In the genomic region with DNA sequence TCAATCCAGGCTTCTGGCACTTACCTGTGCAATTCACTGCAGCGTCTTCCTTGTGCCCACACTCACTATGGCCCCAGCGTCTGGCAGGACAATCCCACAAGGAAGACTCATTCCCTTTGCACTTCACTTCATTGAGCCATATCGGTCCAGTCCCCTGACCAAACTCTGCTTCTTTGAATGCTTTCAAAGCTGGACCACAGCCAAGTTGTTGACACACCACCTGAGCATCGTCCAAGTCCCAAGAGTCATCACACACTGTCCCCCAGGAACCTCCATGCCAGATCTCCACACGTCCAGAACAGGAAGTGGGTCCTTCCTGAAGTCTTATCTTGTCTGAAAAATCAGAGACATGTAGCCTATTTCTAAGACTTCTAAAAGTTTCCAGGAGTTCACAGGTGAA, we compare ENCODE assay signal across 27 cellular contexts. TPM values are rescaled to one million over a fixed set of nuclear protein-coding genes. Genes with fewer than 3 reads are reported as not detected.
"Had no signal": no experiment of that assay in that cellular context is flagged by ENCODE, and none has a peak within 500 bp of the region (broad histone marks: within the 10 kb centered on the region; RNA-seq: fewer than 3 reads in every experiment).

No MANE protein-coding gene starts in this region.

- H3K36me3 ChIP-seq: esophagus muscularis mucosa, gastrocnemius medialis, vagina, WERI-Rb-1 had no signal

- H3K4me1 Mint-ChIP-seq: activated CD4-positive, alpha-beta T cell treated with anti-CD3 and anti-CD28 coated beads, Interleukin-2, amount 10 ng/mL, durations not matched to agents 7 days and 5 days; activated T-helper 17 cell treated with anti-CD3 and anti-CD28 coated beads, Interleukin-2, amount 50 U/mL, for 72 hours; brain; central memory CD8-positive, alpha-beta T cell; naive thymus-derived CD4-positive, alpha-beta T cell; stimulated activated naive B cell treated with anti-CD40 and anti-IgM and Interleukin-4, amounts not matched to agents 10 μg/mL and 1 μg/mL and 100 μg/mL, for 72 hours; T-helper 17 cell had no signal

- H3K27me3 ChIP-seq: dorsolateral prefrontal cortex, esophagus muscularis mucosa, gastrocnemius medialis, testis, vagina had no signal

- H3K4me3 ChIP-seq: dorsolateral prefrontal cortex, esophagus muscularis mucosa, gastrocnemius medialis, lower lobe of right lung, testis, vagina had no signal

- H3K27ac ChIP-seq: dorsolateral prefrontal cortex, esophagus muscularis mucosa, gastrocnemius medialis, lower lobe of right lung, testis, vagina, WERI-Rb-1 had no signal

- H3K4me3 Mint-ChIP-seq: activated CD4-positive, alpha-beta T cell treated with anti-CD3 and anti-CD28 coated beads, Interleukin-2, amount 10 ng/mL, durations not matched to agents 7 days and 5 days; activated T-helper 17 cell treated with anti-CD3 and anti-CD28 coated beads, Interleukin-2, amount 50 U/mL, for 72 hours; brain; central memory CD8-positive, alpha-beta T cell; naive thymus-derived CD4-positive, alpha-beta T cell; stimulated activated naive B cell treated with anti-CD40 and anti-IgM and Interleukin-4, amounts not matched to agents 10 μg/mL and 1 μg/mL and 100 μg/mL, for 72 hours; T-helper 17 cell had no signal

- H3K27ac Mint-ChIP-seq: activated CD4-positive, alpha-beta T cell treated with anti-CD3 and anti-CD28 coated beads, Interleukin-2, amount 10 ng/mL, durations not matched to agents 7 days and 5 days; activated naive CD4-positive, alpha-beta T cell treated with anti-CD3 and anti-CD28 coated beads, Interleukin-2, amount 50 U/mL, for 72 hours; activated T-helper 17 cell treated with anti-CD3 and anti-CD28 coated beads, Interleukin-2, amount 50 U/mL, for 72 hours; brain; naive thymus-derived CD4-positive, alpha-beta T cell; progenitor cell of endocrine pancreas; stimulated activated naive B cell treated with anti-CD40 and anti-IgM and Interleukin-4, amounts not matched to agents 10 μg/mL and 1 μg/mL and 100 μg/mL, for 72 hours; T-helper 17 cell had no signal

- ATAC-seq: activated naive CD4-positive, alpha-beta T cell treated with anti-CD3 and anti-CD28 coated beads, Interleukin-2, amount 50 U/mL, for 72 hours; activated T-helper 17 cell treated with anti-CD3 and anti-CD28 coated beads, Interleukin-2, amount 50 U/mL, for 72 hours; gastrocnemius medialis; left colon; lower lobe of right lung; naive thymus-derived CD4-positive, alpha-beta T cell; stimulated activated naive B cell treated with anti-CD40 and anti-IgM and Interleukin-4, amounts not matched to agents 10 μg/mL and 1 μg/mL and 100 μg/mL, for 72 hours; T-helper 17 cell had no signal

- H3K27me3 Mint-ChIP-seq: activated CD4-positive, alpha-beta T cell treated with anti-CD3 and anti-CD28 coated beads, Interleukin-2, amount 10 ng/mL, durations not matched to agents 7 days and 5 days; progenitor cell of endocrine pancreas had no signal

- FAIRE-seq: colon, islet of Langerhans had no signal

- H3K9me3 ChIP-seq: esophagus muscularis mucosa, gastrocnemius medialis, lower lobe of right lung, testis, vagina had no signal

- DNase-seq: activated CD4-positive, alpha-beta T cell treated with anti-CD3 and anti-CD28 coated beads, Interleukin-2, amount 10 ng/mL, durations not matched to agents 7 days and 5 days; activated CD4-positive, CD25-positive, alpha-beta regulatory T cell treated with anti-CD3 and anti-CD28 coated beads, Interleukin-2, amount 50 U/mL, for 72 hours; activated T-cell treated with anti-CD3 and anti-CD28 coated beads, Interleukin-2, amount 50 U/mL, for 1 hour; dorsolateral prefrontal cortex; gastrocnemius medialis; head of caudate nucleus; hypothalamus; left colon; lower lobe of right lung; naive thymus-derived CD4-positive, alpha-beta T cell; retina; stimulated activated CD4-positive, alpha-beta T cell treated with anti-CD3 and anti-CD28 coated beads, Interleukin-2, amount 100 ng/mL, for 48 hours; stimulated activated CD8-positive, alpha-beta memory T cell treated with anti-CD3 and anti-CD28 coated beads, Interleukin-4, amount 100 ng/mL, for 48 hours; stimulated activated naive B cell treated with anti-CD40 and anti-IgM and Interleukin-4, amounts not matched to agents 10 μg/mL and 1 μg/mL and 100 μg/mL, for 72 hours; T-helper 17 cell; testis; trophoblast cell; WERI-Rb-1 had no signal

- H3K36me3 Mint-ChIP-seq: activated naive CD4-positive, alpha-beta T cell treated with anti-CD3 and anti-CD28 coated beads, Interleukin-2, amount 50 U/mL, for 72 hours; brain; naive thymus-derived CD4-positive, alpha-beta T cell; stimulated activated naive B cell treated with anti-CD40 and anti-IgM and Interleukin-4, amounts not matched to agents 10 μg/mL and 1 μg/mL and 100 μg/mL, for 72 hours had no signal

- H3K4me1 ChIP-seq: esophagus muscularis mucosa, gastrocnemius medialis, lower lobe of right lung, testis, vagina had no signal

- H3K9me3 Mint-ChIP-seq: activated CD4-positive, alpha-beta T cell treated with anti-CD3 and anti-CD28 coated beads, Interleukin-2, amount 10 ng/mL, durations not matched to agents 7 days and 5 days; activated naive CD4-positive, alpha-beta T cell treated with anti-CD3 and anti-CD28 coated beads, Interleukin-2, amount 50 U/mL, for 72 hours; activated T-helper 17 cell treated with anti-CD3 and anti-CD28 coated beads, Interleukin-2, amount 50 U/mL, for 72 hours; brain; central memory CD8-positive, alpha-beta T cell; naive thymus-derived CD4-positive, alpha-beta T cell; stimulated activated naive B cell treated with anti-CD40 and anti-IgM and Interleukin-4, amounts not matched to agents 10 μg/mL and 1 μg/mL and 100 μg/mL, for 72 hours had no signal

RNA-seq across cellular contexts. Expression of gene CD163, which starts 20.2 kb away (rescaled TPM):
- total RNA-seq: activated CD4-positive, alpha-beta T cell treated with anti-CD3 and anti-CD28 coated beads, Interleukin-2, amount 10 ng/mL, durations not matched to agents 7 days and 5 days; activated naive CD4-positive, alpha-beta T cell treated with anti-CD3 and anti-CD28 coated beads, Interleukin-2, amount 50 U/mL, for 72 hours; activated T-helper 17 cell treated with anti-CD3 and anti-CD28 coated beads, Interleukin-2, amount 50 U/mL, for 72 hours had no signal

RNA-seq across cellular contexts. Expression of gene CD163L1, which starts 39.4 kb away (rescaled TPM):
- total RNA-seq: activated CD4-positive, alpha-beta T cell treated with anti-CD3 and anti-CD28 coated beads, Interleukin-2, amount 10 ng/mL, durations not matched to agents 7 days and 5 days; activated naive CD4-positive, alpha-beta T cell treated with anti-CD3 and anti-CD28 coated beads, Interleukin-2, amount 50 U/mL, for 72 hours; activated T-helper 17 cell treated with anti-CD3 and anti-CD28 coated beads, Interleukin-2, amount 50 U/mL, for 72 hours had no signal
- polyA plus RNA-seq: naive thymus-derived CD4-positive, alpha-beta T cell had no signal
